Comparison of ENCODE assay signal across 9 cellular contexts in genomic region chr17:4833941-4834501, GRCh38. TPM values are rescaled to one million over a fixed set of nuclear protein-coding genes. Genes with fewer than 3 reads are reported as not detected.
DNase-seq lines count a peak whose midpoint lies in the region; ATAC-seq and TF ChIP-seq lines count a peak whose summit lies in the region.
"Had no signal": no experiment of that assay in that cellular context is flagged by ENCODE, and none has a peak within 500 bp of the region (broad histone marks: within the 10 kb centered on the region; RNA-seq: fewer than 3 reads in every experiment).

No MANE protein-coding gene starts in this region.

- DNase-seq in AG20443 (ENCODE audit: low spot score) (peak; percentile 35), HCEC 1CT (peak; percentile 25), natural killer cell (no peak), DMS153 (lab: John Stamatoyannopoulos, UW) (no peak)
- DNase-seq in T-helper 2 cell treated with Interferon-gamma antibody and Interleukin-4, amounts not matched to agents 5 μg/mL and 100 μg/mL, for 36 hours (ENCODE audit: low spot score): no peak

- H3K36me3 Mint-ChIP-seq in T-helper 2 cell treated with Interferon-gamma antibody and Interleukin-4, amounts not matched to agents 5 μg/mL and 100 μg/mL, for 36 hours (ENCODE audit: low read depth): peaks cover 6% of the 10 kb centered on the region
- no peaks in the 10 kb centered on the region for H3K36me3 Mint-ChIP-seq in natural killer cell

- peak overlapping the region; percentile 95 for H3K4me3 Mint-ChIP-seq in T-helper 2 cell treated with Interferon-gamma antibody and Interleukin-4, amounts not matched to agents 5 μg/mL and 100 μg/mL, for 36 hours
- peak overlapping the region; percentile 90 for H3K4me3 Mint-ChIP-seq in natural killer cell

- H3K9me3 Mint-ChIP-seq in T-helper 2 cell treated with Interferon-gamma antibody and Interleukin-4, amounts not matched to agents 5 μg/mL and 100 μg/mL, for 36 hours: no peaks in the 10 kb centered on the region
- H3K9me3 Mint-ChIP-seq in natural killer cell: no peaks in the 10 kb centered on the region

- intact Hi-C loops in natural killer cell (cut with micrococcal nuclease): no loop called here

- peaks cover 33% of the 10 kb centered on the region for H3K4me1 Mint-ChIP-seq in T-helper 2 cell treated with Interferon-gamma antibody and Interleukin-4, amounts not matched to agents 5 μg/mL and 100 μg/mL, for 36 hours (ENCODE audit: low read depth)
- H3K4me1 Mint-ChIP-seq in natural killer cell: peaks cover 29 to 35% of the 10 kb centered on the region in 2 donors

- TF ChIP-seq CTCF in natural killer cell (IDR thresholded peaks at IDR 0.05): no peak

- peak overlapping the region; percentile 70 for H3K27ac Mint-ChIP-seq in T-helper 2 cell treated with Interferon-gamma antibody and Interleukin-4, amounts not matched to agents 5 μg/mL and 100 μg/mL, for 36 hours
- H3K27ac Mint-ChIP-seq in natural killer cell: peak overlapping the region; percentile 81 to 87

- no peaks in the 10 kb centered on the region for H3K27me3 Mint-ChIP-seq in T-helper 2 cell treated with Interferon-gamma antibody and Interleukin-4, amounts not matched to agents 5 μg/mL and 100 μg/mL, for 36 hours (ENCODE audit: low read depth)
- peaks cover 0 to under 1% of the 10 kb centered on the region in 2 donors for H3K27me3 Mint-ChIP-seq in natural killer cell (ENCODE audit: low read depth in 2 of 2)

- ATAC-seq in esophagus mucosa (peak; percentile 6), natural killer cell (no peak), GM19035 (IDR thresholded peaks at IDR 0.05; ENCODE audit: unreplicated experiment) (no peak), HG03565 (IDR thresholded peaks at IDR 0.05; ENCODE audit: unreplicated experiment) (no peak)

RNA-seq across cellular contexts. Expression of gene MINK1, which starts 0.9 kb away (rescaled TPM):
- total RNA-seq in esophagus mucosa (124 TPM), natural killer cell (100 to 1,000 TPM; 103 to 122 (median 110) TPM)

RNA-seq across cellular contexts. Expression of gene PLD2, which starts 27.1 kb away (rescaled TPM):
- total RNA-seq in esophagus mucosa: 117 TPM
- 10 to 100 TPM; 20.8 to 22.7 (median 21.3) TPM for total RNA-seq in natural killer cell

RNA-seq across cellular contexts. Expression of gene PSMB6, which starts 38.1 kb away (rescaled TPM):
- total RNA-seq in esophagus mucosa (131 TPM), natural killer cell (10 to 100 TPM; 69.4 to 79.3 (median 70.0) TPM)

RNA-seq across cellular contexts. Expression of gene GLTPD2, which starts 45.3 kb away (rescaled TPM):
- not detected for total RNA-seq in esophagus mucosa
- not detected for total RNA-seq in natural killer cell
- total RNA-seq: NCI-H460 had no signal

Comparison
In these comparisons a context has a peak if more than half of its experiments do, and no peak if none do; other contexts are left out.
1. DNase-seq: peak in AG20443 (single experiment) and HCEC 1CT (single experiment); none in T-helper 2 cell treated with Interferon-gamma antibody and Interleukin-4, amounts not matched to agents 5 μg/mL and 100 μg/mL, for 36 hours (single experiment), natural killer cell (single experiment) and DMS153 (single experiment).